In genomic region chr14:23106747-23107045, GRCh38 we compare ENCODE assay signal across 26 cellular contexts. TPM values are rescaled to one million over a fixed set of nuclear protein-coding genes. Genes with fewer than 3 reads are reported as not detected.
"Had no signal": no experiment of that assay in that cellular context is flagged by ENCODE, and none has a peak within 500 bp of the region (broad histone marks: within the 10 kb centered on the region; RNA-seq: fewer than 3 reads in every experiment).

No MANE protein-coding gene starts in this region.

- H3K27me3 ChIP-seq: adrenal gland, ascending aorta, esophagus muscularis mucosa had no signal

- H3K27me3 Mint-ChIP-seq: activated naive CD8-positive, alpha-beta T cell; naive thymus-derived CD8-positive, alpha-beta T cell had no signal

- H3K4me3 Mint-ChIP-seq: activated naive CD8-positive, alpha-beta T cell; mesothelial cell of epicardium; naive thymus-derived CD8-positive, alpha-beta T cell had no signal

- H3K27ac Mint-ChIP-seq: activated naive CD8-positive, alpha-beta T cell; activated T-helper 2 cell treated with anti-CD3 and anti-CD28 coated beads, Interferon-gamma antibody, Interleukin-2, Interleukin-4, amounts not matched to agents 10 μg/mL and 5 μg/mL and 100 μg/mL, durations not matched to agents 14 hours and 24 hours and 36 hours; mesothelial cell of epicardium had no signal

- H3K4me1 ChIP-seq: adrenal gland, ascending aorta had no signal

- ATAC-seq: gastroesophageal sphincter; heart left ventricle; left colon; naive thymus-derived CD8-positive, alpha-beta T cell; stimulated activated naive CD8-positive, alpha-beta T cell treated with anti-CD3 and anti-CD28 coated beads, Interleukin-15, Interleukin-2, amounts not matched to agents 100 U/mL and 50 U/mL, for 24 hours had no signal

- H3K4me3 ChIP-seq: adrenal gland, ascending aorta, esophagus muscularis mucosa, gastroesophageal sphincter, heart left ventricle, lung had no signal

- H3K27ac ChIP-seq: adrenal gland, ascending aorta, esophagus muscularis mucosa, gastroesophageal sphincter, heart left ventricle had no signal

- H3K36me3 Mint-ChIP-seq: activated naive CD8-positive, alpha-beta T cell; mesothelial cell of epicardium; naive thymus-derived CD8-positive, alpha-beta T cell had no signal

- H3K36me3 ChIP-seq: adrenal gland, ascending aorta, esophagus muscularis mucosa, gastroesophageal sphincter, heart left ventricle had no signal

- H3K9me3 ChIP-seq: adrenal gland, ascending aorta, esophagus muscularis mucosa, gastroesophageal sphincter, heart left ventricle had no signal

- DNase-seq: activated naive CD4-positive, alpha-beta T cell; activated T-cell treated with anti-CD3 and anti-CD28 coated beads, Interleukin-2, amount 50 U/mL, for 1 hour; adrenal gland; central memory CD4-positive, alpha-beta T cell; effector memory CD4-positive, alpha-beta T cell; heart left ventricle; islet precursor cell; left colon; naive thymus-derived CD8-positive, alpha-beta T cell; retina; stimulated activated CD4-positive, alpha-beta T cell treated with anti-CD3 and anti-CD28 coated beads, Interleukin-4, amount 100 ng/mL, for 4 hours; stimulated activated naive CD8-positive, alpha-beta T cell treated with anti-CD3 and anti-CD28 coated beads, Interleukin-15, Interleukin-2, amounts not matched to agents 100 U/mL and 50 U/mL, for 24 hours; T-helper 9 cell had no signal

- H3K9me3 Mint-ChIP-seq: activated T-helper 2 cell treated with anti-CD3 and anti-CD28 coated beads, Interferon-gamma antibody, Interleukin-2, Interleukin-4, amounts not matched to agents 10 μg/mL and 5 μg/mL and 100 μg/mL, durations not matched to agents 14 hours and 24 hours and 36 hours; mesothelial cell of epicardium; naive thymus-derived CD8-positive, alpha-beta T cell had no signal

- H3K4me1 Mint-ChIP-seq: mesothelial cell of epicardium had no signal

RNA-seq across cellular contexts. Expression of gene CIROP, which starts 1.9 kb away (rescaled TPM):
- total RNA-seq: activated T-helper 2 cell treated with anti-CD3 and anti-CD28 coated beads, Interferon-gamma antibody, Interleukin-2, Interleukin-4, amounts not matched to agents 10 μg/mL and 5 μg/mL and 100 μg/mL, durations not matched to agents 14 hours and 24 hours and 36 hours; adrenal gland; ascending aorta; dermis microvascular lymphatic vessel endothelial cell; heart left ventricle; left colon; lung; mesothelial cell of epicardium; naive thymus-derived CD8-positive, alpha-beta T cell; osteoblast; posterior vena cava; subcutaneous adipose tissue; T-helper 1 cell treated with Interleukin-12 subunit alpha and Interleukin-12 subunit beta and Interleukin-4 antibody, amounts not matched to agents 30 ng/mL and 1 ng/mL, for 36 hours; ureter had no signal
- polyA plus RNA-seq: adrenal gland; heart left ventricle; lung; naive thymus-derived CD8-positive, alpha-beta T cell had no signal

RNA-seq across cellular contexts. Expression of gene CEBPE, which starts 12.4 kb away (rescaled TPM):
- total RNA-seq: activated T-helper 2 cell treated with anti-CD3 and anti-CD28 coated beads, Interferon-gamma antibody, Interleukin-2, Interleukin-4, amounts not matched to agents 10 μg/mL and 5 μg/mL and 100 μg/mL, durations not matched to agents 14 hours and 24 hours and 36 hours; ascending aorta; dermis microvascular lymphatic vessel endothelial cell; gastroesophageal sphincter; left colon; mesothelial cell of epicardium; osteoblast; ureter had no signal
- polyA plus RNA-seq: heart left ventricle had no signal
